Comparison of ENCODE assay signal across 16 cellular contexts in the genomic region with DNA sequence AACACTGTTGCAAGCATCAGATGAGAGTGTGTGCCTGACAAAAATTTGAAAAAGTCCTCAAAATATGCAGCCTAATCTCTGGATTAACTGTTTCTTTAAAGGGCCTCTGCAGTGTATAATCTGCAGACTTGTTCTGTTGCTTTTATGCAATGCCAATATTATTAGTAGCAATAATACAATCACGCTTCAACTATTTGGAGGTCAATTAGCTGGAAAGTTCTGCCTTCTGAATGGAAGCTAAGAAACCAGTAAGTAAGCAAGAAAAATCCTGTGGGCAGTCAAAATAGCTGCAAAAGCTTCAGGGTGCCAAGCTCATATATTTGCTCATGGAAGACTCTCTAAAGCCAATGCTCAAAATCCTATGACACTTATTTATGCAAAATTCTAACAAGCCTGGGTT.
DNase-seq lines count a peak whose midpoint lies in the region; TF ChIP-seq lines count a peak whose summit lies in the region.
"Had no signal": no experiment of that assay in that cellular context is flagged by ENCODE, and none has a peak within 500 bp of the region (broad histone marks: within the 10 kb centered on the region; RNA-seq: fewer than 3 reads in every experiment).

No MANE protein-coding gene starts in this region.

- H4K20me1 ChIP-seq in MM.1S (ENCODE audit: insufficient read depth, low read length) = no peaks in the 10 kb centered on the region

- intact Hi-C loops in ovary (cut with DNase I) (no loop called here), stomach (cut with DNase I; ENCODE audit: low total_unique reads) (no loop called here)

- no peaks in the 10 kb centered on the region for H3K79me2 ChIP-seq in MM.1S (ENCODE audit: low read length)

- H3K4me2 ChIP-seq in MM.1S (ENCODE audit: low read depth, low read length) = no peak overlapping the region
- H3K4me2 ChIP-seq: GM23338 had no signal

- no peak overlapping the region for H3K9ac ChIP-seq in MM.1S (ENCODE audit: low read length)

- H3K4me1 ChIP-seq in MM.1S (ENCODE audit: low read length) = no peaks in the 10 kb centered on the region
- H3K4me1 ChIP-seq in ovary (ENCODE audit: insufficient read depth) = peaks cover 15% of the 10 kb centered on the region
- peaks cover 4 to 55% (median 22%) of the 10 kb centered on the region in 4 donors for H3K4me1 ChIP-seq in stomach

- DNase-seq in astrocyte of the spinal cord (ENCODE audit: low read depth, low spot score) = peak; percentile 5
- DNase-seq in medulla oblongata (ENCODE audit: extremely low spot score) = peak; percentile 11
- peak; percentile 66 for DNase-seq in retinal pigment epithelial cell (ENCODE audit: low read depth)
- DNase-seq in MM.1S = no peak
- DNase-seq in ovary = no peak
- no peak for DNase-seq in HUDEP-2 (lab: John Stamatoyannopoulos, UW; ENCODE audit: unreplicated experiment in 76 of 76)
- DNase-seq in stomach = no peak
- DNase-seq: C1 segment of cervical spinal cord; Calu3; CD4-positive, alpha-beta memory T cell; COR-L47; DMS53; DMS79 treated with DMSO at 0.1 percent for 48 hours; GF-D8; H9 had no signal

- H3K4me3 ChIP-seq in astrocyte of the spinal cord (ENCODE audit: low read depth, low read length) (no peak overlapping the region), retinal pigment epithelial cell (ENCODE audit: low read length) (no peak overlapping the region), MM.1S (ENCODE audit: low read length) (no peak overlapping the region), ovary (no peak overlapping the region), stomach (no peak overlapping the region)
- H3K4me3 ChIP-seq: GM23338 had no signal

- TF ChIP-seq EP300 in ovary (IDR thresholded peaks at IDR 0.05) (no peak), stomach (IDR thresholded peaks at IDR 0.05) (no peak)

- no peaks in the 10 kb centered on the region for H3F3A ChIP-seq in MM.1S (ENCODE audit: insufficient read depth, low read length)

- TF ChIP-seq POLR2A in ovary (IDR thresholded peaks at IDR 0.05) (no peak), stomach (IDR thresholded peaks at IDR 0.05) (no peak)

- H2AFZ ChIP-seq in MM.1S (ENCODE audit: low read length) = no peak overlapping the region
- H2AFZ ChIP-seq: GM23338 had no signal

- H3K27ac ChIP-seq in MM.1S (ENCODE audit: low read length) (no peak overlapping the region), ovary (no peak overlapping the region), stomach (no peak overlapping the region)

- in situ Hi-C loops in astrocyte of the spinal cord (cut with HindIII; ENCODE audit: low sequenced_read_pairs) = no loop called here

- H3K36me3 ChIP-seq in MM.1S (replicated peaks; ENCODE audit: insufficient read depth, low read length) (no peaks in the 10 kb centered on the region), ovary (no peaks in the 10 kb centered on the region), stomach (no peaks in the 10 kb centered on the region)

- TF ChIP-seq CTCF in astrocyte of the spinal cord (IDR thresholded peaks at IDR 0.05; ENCODE audit: low read depth, low read length) (no peak), retinal pigment epithelial cell (conservative IDR thresholded peaks at IDR 0.05; ENCODE audit: low read depth, low read length) (no peak), MM.1S (IDR thresholded peaks at IDR 0.05; ENCODE audit: low read length) (no peak), ovary (IDR thresholded peaks at IDR 0.05) (no peak), stomach (IDR thresholded peaks at IDR 0.05) (no peak)

- 65 to 75% (median 71%) methylated on average over 1 of the region's 1 CpG for WGBS in ovary, 3 donors
- WGBS in stomach, 5 donors = 42 to 57% (median 46%) methylated on average over 1 of the region's 1 CpG

- H3K27me3 ChIP-seq in MM.1S (replicated peaks; ENCODE audit: insufficient read depth, low read length) (no peaks in the 10 kb centered on the region), ovary (no peaks in the 10 kb centered on the region), stomach (no peaks in the 10 kb centered on the region)

- no peaks in the 10 kb centered on the region for H3K9me2 ChIP-seq in MM.1S (replicated peaks; ENCODE audit: insufficient read depth, low read length)

- H3K9me3 ChIP-seq in MM.1S (replicated peaks; ENCODE audit: insufficient read depth, low read length) = no peaks in the 10 kb centered on the region
- H3K9me3 ChIP-seq in ovary = no peaks in the 10 kb centered on the region
- H3K9me3 ChIP-seq in stomach = no peaks in the 10 kb centered on the region

Comparison
In these comparisons a context has a peak if more than half of its experiments do, and no peak if none do; other contexts are left out.
1. DNase-seq: peak in astrocyte of the spinal cord (single experiment), medulla oblongata (single experiment) and retinal pigment epithelial cell (single experiment); none in MM.1S (single experiment), ovary (0 of 5), HUDEP-2 (0 of 76) and stomach (single experiment).